ENCODE assay signal across 28 cellular contexts in the genomic region with DNA sequence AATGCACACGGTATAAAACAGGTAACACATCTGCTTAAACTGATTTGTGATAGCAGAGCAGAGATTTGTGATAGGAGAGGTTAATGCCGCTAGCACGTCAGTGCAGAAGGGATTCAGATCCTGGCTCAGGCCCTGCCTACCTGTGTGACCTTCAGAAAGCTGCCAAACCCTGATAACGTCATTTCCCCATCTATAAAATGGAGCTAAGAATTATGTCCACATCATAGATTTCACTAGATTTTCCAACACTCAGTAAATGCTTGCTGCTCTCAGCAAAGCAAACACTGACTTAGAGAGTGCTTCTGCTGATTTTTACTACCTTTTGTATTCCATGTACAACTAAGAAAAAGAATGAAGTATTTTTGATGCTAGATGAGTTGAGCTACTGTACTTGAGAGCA.
A peak's percentile ranks its signal among the peaks of the same experiment; 100 is the strongest.
DNase-seq lines count a peak whose midpoint lies in the region; ATAC-seq, FAIRE-seq and TF ChIP-seq lines count a peak whose summit lies in the region.
"Had no signal": no experiment of that assay in that cellular context is flagged by ENCODE, and none has a peak within 500 bp of the region (broad histone marks: within the 10 kb centered on the region; RNA-seq: fewer than 3 reads in every experiment).

No MANE protein-coding gene starts in this region.

- peak; percentile 68 for ATAC-seq in body of pancreas
- ATAC-seq in left lobe of liver: peak; percentile 23
- ATAC-seq: K562 had no signal

- TF ChIP-seq CTCF in body of pancreas (IDR thresholded peaks at IDR 0.05): no peak

- POLR2A ChIA-PET in HEK293T (lab: Yijun Ruan, JAX): no interaction called here

- CTCF ChIA-PET in HEK293T (lab: Yijun Ruan, JAX): interaction anchor here (0.6 kb wide), 1 partner anchor 553 kb away, joined by 3 read pairs; no protein-coding TSS in a partner anchor

- H3K27me3 ChIP-seq in body of pancreas: no peaks in the 10 kb centered on the region
- no peaks in the 10 kb centered on the region for H3K27me3 ChIP-seq in small intestine (ENCODE audit: control insufficient read depth in 2 of 2, insufficient read depth in 2 of 2, low read length in 2 of 2)
- H3K27me3 ChIP-seq: BLaER1, SJSA1 had no signal

- DNase-seq in HEK293T (ENCODE audit: extremely low spot score): peak; percentile 12
- DNase-seq in body of pancreas: peak; percentile 15 to 40 (median 24)
- DNase-seq in left lobe of liver (ENCODE audit: low spot score): no peak
- peak; percentile 15 for DNase-seq in small intestine
- no peak for DNase-seq in SKM-1 treated with dmso at 0.1 percent for 144 hours (lab: John Stamatoyannopoulos, UW; ENCODE audit: unreplicated experiment)
- no peak for DNase-seq in COLO829 (ENCODE audit: low spot score)
- DNase-seq in activated T-cell treated with anti-CD3 and anti-CD28 coated beads, Interleukin-2, amount 50 U/mL, for 48 hours: no peak
- DNase-seq in activated CD4-positive, CD25-positive, alpha-beta regulatory T cell treated with anti-CD3 and anti-CD28 coated beads, Interleukin-2, amount 50 U/mL, for 72 hours: no peak
- DNase-seq: CD4-positive, CD25-positive, alpha-beta regulatory T cell; COR-L47; DMS53; GOT3; Kasumi-1; NCI-H1092 treated with DMSO at 0.1 percent for 48 hours; NCI-H1436; NCI-H187; NCI-H2081 treated with DMSO at 0.1 percent for 48 hours; NCI-H2171; NCI-H345; NCI-H510A treated with DMSO at 0.1 percent for 48 hours; PC-9; Right ventricle myocardium superior had no signal

- whole genome bisulfite sequencing in body of pancreas, 2 donors: 24 to 36% methylated on average over 4 of the region's 4 CpGs
- WGBS in small intestine, 3 donors: 38 to 65% (median 54%) methylated on average over 4 of the region's 4 CpGs

- H3K27ac ChIP-seq in body of pancreas (no peak overlapping the region), small intestine (ENCODE audit: low read depth in 1 of 2, low read length in 1 of 2) (no peak overlapping the region)
- H3K27ac ChIP-seq: BLaER1, PC-9, SJSA1 had no signal

- H3K36me3 ChIP-seq in body of pancreas (replicated peaks in 1 of 2; ENCODE audit: insufficient read depth in 1 of 2, low read depth in 2 of 2): no peaks in the 10 kb centered on the region
- no peaks in the 10 kb centered on the region for H3K36me3 ChIP-seq in small intestine (ENCODE audit: control insufficient read depth in 2 of 2, insufficient read depth in 2 of 2, low read length in 2 of 2)
- H3K36me3 ChIP-seq: BLaER1, HAP-1 had no signal

- FAIRE-seq in small intestine (lab: Jason Lieb, UNC): no peak
- FAIRE-seq: A204.1, G401.6, K562 had no signal

- no peak overlapping the region for H3K4me3 ChIP-seq in body of pancreas
- no peak overlapping the region for H3K4me3 ChIP-seq in small intestine (ENCODE audit: low read depth in 1 of 2, low read length in 2 of 2)
- H3K4me3 ChIP-seq: BLaER1, HAP-1, K562, PC-9, SJSA1 had no signal

- H3K4me1 ChIP-seq in body of pancreas: no peaks in the 10 kb centered on the region
- no peaks in the 10 kb centered on the region for H3K4me1 ChIP-seq in small intestine (ENCODE audit: control insufficient read depth in 2 of 2, insufficient read depth in 1 of 2, low read depth in 1 of 2, low read length in 1 of 2)
- H3K4me1 ChIP-seq: HAP-1, SJSA1 had no signal

- intact Hi-C loops in body of pancreas (cut with DNase I): no loop called here

- no peak for TF ChIP-seq POLR2A in body of pancreas (IDR thresholded peaks at IDR 0.05)

- no peaks in the 10 kb centered on the region for H3K9me3 ChIP-seq in body of pancreas
- H3K9me3 ChIP-seq in small intestine (ENCODE audit: control insufficient read depth, low read depth): no peaks in the 10 kb centered on the region
- H3K9me3 ChIP-seq: BLaER1, HAP-1, SJSA1 had no signal

TF ChIP-seq in HEK293T, 16 proteins besides CTCF, POLR2A, EP300 and RAD21:
- TF ChIP-seq, protein P1, sequence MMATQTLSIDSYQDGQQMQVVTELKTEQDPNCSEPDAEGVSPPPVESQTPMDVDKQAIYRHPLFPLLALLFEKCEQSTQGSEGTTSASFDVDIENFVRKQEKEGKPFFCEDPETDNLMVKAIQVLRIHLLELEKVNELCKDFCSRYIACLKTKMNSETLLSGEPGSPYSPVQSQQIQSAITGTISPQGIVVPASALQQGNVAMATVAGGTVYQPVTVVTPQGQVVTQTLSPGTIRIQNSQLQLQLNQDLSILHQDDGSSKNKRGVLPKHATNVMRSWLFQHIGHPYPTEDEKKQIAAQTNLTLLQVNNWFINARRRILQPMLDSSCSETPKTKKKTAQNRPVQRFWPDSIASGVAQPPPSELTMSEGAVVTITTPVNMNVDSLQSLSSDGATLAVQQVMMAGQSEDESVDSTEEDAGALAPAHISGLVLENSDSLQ (IDR thresholded peaks at IDR 0.05): peak; percentile 18; the same call in 1 of the 2 replicates
- no peak for TF ChIP-seq LEF1 (IDR thresholded peaks at IDR 0.05; ENCODE audit: borderline replicate concordance)

Comparison
In these comparisons a context has a peak if more than half of its experiments do, and no peak if none do; other contexts are left out.
1. DNase-seq: peak in HEK293T (single experiment), body of pancreas (4 of 4) and small intestine (single experiment); none in left lobe of liver (single experiment), SKM-1 treated with dmso at 0.1 percent for 144 hours (single experiment), COLO829 (single experiment), activated T-cell treated with anti-CD3 and anti-CD28 coated beads, Interleukin-2, amount 50 U/mL, for 48 hours (0 of 2) and activated CD4-positive, CD25-positive, alpha-beta regulatory T cell treated with anti-CD3 and anti-CD28 coated beads, Interleukin-2, amount 50 U/mL, for 72 hours (single experiment).